In genomic region chr20:54131675-54132611, GRCh38 we compare ENCODE assay signal across 13 cellular contexts. TPM values are rescaled to one million over a fixed set of nuclear protein-coding genes. Genes with fewer than 3 reads are reported as not detected.
DNase-seq lines count a peak whose midpoint lies in the region; ATAC-seq and TF ChIP-seq lines count a peak whose summit lies in the region.
"Had no signal": no experiment of that assay in that cellular context is flagged by ENCODE, and none has a peak within 500 bp of the region (broad histone marks: within the 10 kb centered on the region; RNA-seq: fewer than 3 reads in every experiment).

No MANE protein-coding gene starts in this region.

- TF ChIP-seq POLR2A in suprapubic skin (IDR thresholded peaks at IDR 0.05): no peak

- no peaks in the 10 kb centered on the region for H3K36me3 ChIP-seq in suprapubic skin

- POLR2A ChIA-PET in RWPE1 (lab: Yijun Ruan, JAX; ENCODE audit: low non-redundant PET): no interaction called here

- DNase-seq in RWPE1 (ENCODE audit: low spot score) (no peak), foreskin keratinocyte (no peak), suprapubic skin (ENCODE audit: low spot score in 2 of 2) (no peak), COLO668 (lab: John Stamatoyannopoulos, UW; ENCODE audit: unreplicated experiment) (no peak), dorsolateral prefrontal cortex (no peak), chondrocyte (ENCODE audit: low spot score) (no peak)
- DNase-seq: activated CD8-positive, alpha-beta T cell treated with anti-CD3 and anti-CD28 coated beads, Interleukin-2, amount 10 ng/mL, durations not matched to agents 7 days and 5 days; CD4-positive, alpha-beta memory T cell had no signal

- TF ChIP-seq EP300 in suprapubic skin (IDR thresholded peaks at IDR 0.05): no peak

- H3K9me3 ChIP-seq in suprapubic skin: no peaks in the 10 kb centered on the region

- H3K27me3 ChIP-seq in foreskin keratinocyte (no peaks in the 10 kb centered on the region), suprapubic skin (no peaks in the 10 kb centered on the region), dorsolateral prefrontal cortex (peaks cover 0 to 22% (median 0%) of the 10 kb centered on the region in 45 donors)

- no peaks in the 10 kb centered on the region for H3K4me1 Mint-ChIP-seq in chondrocyte (ENCODE audit: low read depth)
- H3K4me1 Mint-ChIP-seq: activated T-helper 17 cell treated with anti-CD3 and anti-CD28 coated beads, Interleukin-2, amount 50 U/mL, for 72 hours; CD4-positive, alpha-beta memory T cell had no signal

- H3K4me3 Mint-ChIP-seq in chondrocyte (ENCODE audit: unreplicated experiment): no peak overlapping the region
- H3K4me3 Mint-ChIP-seq: activated CD8-positive, alpha-beta T cell treated with anti-CD3 and anti-CD28 coated beads, Interleukin-2, amount 10 ng/mL, durations not matched to agents 7 days and 5 days; activated T-helper 17 cell treated with anti-CD3 and anti-CD28 coated beads, Interleukin-2, amount 50 U/mL, for 72 hours; CD4-positive, alpha-beta memory T cell; neural crest cell had no signal

- no peaks in the 10 kb centered on the region for H3K36me3 Mint-ChIP-seq in chondrocyte (ENCODE audit: low read depth)
- H3K36me3 Mint-ChIP-seq: CD4-positive, alpha-beta memory T cell had no signal

- H3K4me1 ChIP-seq in foreskin keratinocyte: peaks cover 35% of the 10 kb centered on the region
- peaks cover 19% of the 10 kb centered on the region for H3K4me1 ChIP-seq in suprapubic skin

- WGBS in suprapubic skin: 71% methylated on average over 8 of the region's 8 CpGs

- ATAC-seq in GM18861 (IDR thresholded peaks at IDR 0.05; ENCODE audit: unreplicated experiment): peak; percentile 58
- no peak for ATAC-seq in foreskin keratinocyte
- ATAC-seq: activated CD8-positive, alpha-beta T cell treated with anti-CD3 and anti-CD28 coated beads, Interleukin-2, amount 10 ng/mL, durations not matched to agents 7 days and 5 days; activated T-helper 17 cell treated with anti-CD3 and anti-CD28 coated beads, Interleukin-2, amount 50 U/mL, for 72 hours had no signal

- no peaks in the 10 kb centered on the region for H3K27me3 Mint-ChIP-seq in chondrocyte (ENCODE audit: low read depth)

- H3K27ac ChIP-seq in RWPE1: peak overlapping the region; percentile 96
- H3K27ac ChIP-seq in foreskin keratinocyte: peak overlapping the region; percentile 89
- peak overlapping the region; percentile 75 for H3K27ac ChIP-seq in suprapubic skin
- H3K27ac ChIP-seq in dorsolateral prefrontal cortex: no peak overlapping the region

- intact Hi-C loops in dorsolateral prefrontal cortex (cut with DNase I): no loop called here

- H3K4me3 ChIP-seq in suprapubic skin: no peak overlapping the region
- H3K4me3 ChIP-seq in dorsolateral prefrontal cortex: no peak overlapping the region
- H3K4me3 ChIP-seq: lung had no signal

- TF ChIP-seq CTCF in RWPE1 (conservative IDR thresholded peaks at IDR 0.05; ENCODE audit: low read depth) (no peak), foreskin keratinocyte (conservative IDR thresholded peaks at IDR 0.05) (no peak), suprapubic skin (IDR thresholded peaks at IDR 0.05) (no peak), dorsolateral prefrontal cortex (IDR thresholded peaks at IDR 0.05 in 54 of 56, conservative IDR thresholded peaks at IDR 0.05 in 2 of 56; ENCODE audit: low read depth in 1 of 56, partially characterized antibody in 56 of 56) (no peak), chondrocyte (IDR thresholded peaks at IDR 0.05) (no peak)

- CTCF ChIA-PET in RWPE1 (lab: Yijun Ruan, JAX): interaction anchor here (0.5 to 1.1 kb wide), 4 partner anchors 23 to 76 kb away, joined by 3 read pairs; partner anchors contain the start of gene PFDN4

- H3K27ac Mint-ChIP-seq in chondrocyte (ENCODE audit: unreplicated experiment): no peak overlapping the region
- H3K27ac Mint-ChIP-seq: activated CD8-positive, alpha-beta T cell treated with anti-CD3 and anti-CD28 coated beads, Interleukin-2, amount 10 ng/mL, durations not matched to agents 7 days and 5 days; activated T-helper 17 cell treated with anti-CD3 and anti-CD28 coated beads, Interleukin-2, amount 50 U/mL, for 72 hours; CD4-positive, alpha-beta memory T cell had no signal

- H3K9me3 Mint-ChIP-seq in chondrocyte (ENCODE audit: low read depth): no peaks in the 10 kb centered on the region
- H3K9me3 Mint-ChIP-seq: activated T-helper 17 cell treated with anti-CD3 and anti-CD28 coated beads, Interleukin-2, amount 50 U/mL, for 72 hours had no signal

RNA-seq across cellular contexts. Expression of gene CYP24A1, which starts 41.8 kb away (rescaled TPM):
- total RNA-seq in foreskin keratinocyte (1.4 and 2.3 TPM in 2 replicates), suprapubic skin (1 to 10 TPM in 3 of 4 donors, not detected in 1; 1.0 to 2.5 (median 1.5) TPM), dorsolateral prefrontal cortex (1 to 10 TPM in 44 of 120 experiments, under 1 TPM in 48, not detected in 28; 0.15 to 3.5 (median 0.94) TPM), chondrocyte (not detected in 3 replicates)
- polyA plus RNA-seq in foreskin keratinocyte: 0.58 and 0.63 TPM in 2 replicates
- total RNA-seq: activated CD8-positive, alpha-beta T cell treated with anti-CD3 and anti-CD28 coated beads, Interleukin-2, amount 10 ng/mL, durations not matched to agents 7 days and 5 days; SK-MEL-5 had no signal

Comparison
In these comparisons a context has a peak if more than half of its experiments do, and no peak if none do; other contexts are left out.
1. H3K27ac ChIP-seq: peak in RWPE1 (single experiment), foreskin keratinocyte (single experiment) and suprapubic skin (single experiment); none in dorsolateral prefrontal cortex (0 of 59).